Comparison of ENCODE assay signal across 1 cellular context in genomic region chr1:204177133-204177532, GRCh38.
TF ChIP-seq lines count a peak whose summit lies in the region.

No MANE protein-coding gene starts in this region.

TF ChIP-seq in K562, 482 proteins besides CTCF, POLR2A, EP300 and RAD21 (continued from another document):
- TF ChIP-seq, protein P1, sequence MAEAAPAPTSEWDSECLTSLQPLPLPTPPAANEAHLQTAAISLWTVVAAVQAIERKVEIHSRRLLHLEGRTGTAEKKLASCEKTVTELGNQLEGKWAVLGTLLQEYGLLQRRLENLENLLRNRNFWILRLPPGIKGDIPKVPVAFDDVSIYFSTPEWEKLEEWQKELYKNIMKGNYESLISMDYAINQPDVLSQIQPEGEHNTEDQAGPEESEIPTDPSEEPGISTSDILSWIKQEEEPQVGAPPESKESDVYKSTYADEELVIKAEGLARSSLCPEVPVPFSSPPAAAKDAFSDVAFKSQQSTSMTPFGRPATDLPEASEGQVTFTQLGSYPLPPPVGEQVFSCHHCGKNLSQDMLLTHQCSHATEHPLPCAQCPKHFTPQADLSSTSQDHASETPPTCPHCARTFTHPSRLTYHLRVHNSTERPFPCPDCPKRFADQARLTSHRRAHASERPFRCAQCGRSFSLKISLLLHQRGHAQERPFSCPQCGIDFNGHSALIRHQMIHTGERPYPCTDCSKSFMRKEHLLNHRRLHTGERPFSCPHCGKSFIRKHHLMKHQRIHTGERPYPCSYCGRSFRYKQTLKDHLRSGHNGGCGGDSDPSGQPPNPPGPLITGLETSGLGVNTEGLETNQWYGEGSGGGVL (CRISPR knock-in tag; IDR thresholded peaks at IDR 0.05), result no peak
- TF ChIP-seq RBFOX2 (IDR thresholded peaks at IDR 0.05; ENCODE audit: low read depth, low read length) (no peak), SRSF1 (IDR thresholded peaks at IDR 0.05; ENCODE audit: low read depth, low read length) (no peak), MEF2A (IDR thresholded peaks at IDR 0.05; ENCODE audit: control insufficient read depth, low read depth, low read length) (no peak), ZNF395 (CRISPR knock-in tag; IDR thresholded peaks at IDR 0.05) (peak; percentile 90), POLR2H (tag; IDR thresholded peaks at IDR 0.05; ENCODE audit: low read depth) (no peak), ZNF253 (CRISPR knock-in tag; conservative IDR thresholded peaks at IDR 0.05) (no peak)
- TF ChIP-seq, protein P2, sequence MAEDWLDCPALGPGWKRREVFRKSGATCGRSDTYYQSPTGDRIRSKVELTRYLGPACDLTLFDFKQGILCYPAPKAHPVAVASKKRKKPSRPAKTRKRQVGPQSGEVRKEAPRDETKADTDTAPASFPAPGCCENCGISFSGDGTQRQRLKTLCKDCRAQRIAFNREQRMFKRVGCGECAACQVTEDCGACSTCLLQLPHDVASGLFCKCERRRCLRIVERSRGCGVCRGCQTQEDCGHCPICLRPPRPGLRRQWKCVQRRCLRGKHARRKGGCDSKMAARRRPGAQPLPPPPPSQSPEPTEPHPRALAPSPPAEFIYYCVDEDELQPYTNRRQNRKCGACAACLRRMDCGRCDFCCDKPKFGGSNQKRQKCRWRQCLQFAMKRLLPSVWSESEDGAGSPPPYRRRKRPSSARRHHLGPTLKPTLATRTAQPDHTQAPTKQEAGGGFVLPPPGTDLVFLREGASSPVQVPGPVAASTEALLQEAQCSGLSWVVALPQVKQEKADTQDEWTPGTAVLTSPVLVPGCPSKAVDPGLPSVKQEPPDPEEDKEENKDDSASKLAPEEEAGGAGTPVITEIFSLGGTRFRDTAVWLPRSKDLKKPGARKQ (CRISPR knock-in tag; IDR thresholded peaks at IDR 0.05), result no peak
